28 cellular contexts compared by ENCODE assay signal in the genomic region with DNA sequence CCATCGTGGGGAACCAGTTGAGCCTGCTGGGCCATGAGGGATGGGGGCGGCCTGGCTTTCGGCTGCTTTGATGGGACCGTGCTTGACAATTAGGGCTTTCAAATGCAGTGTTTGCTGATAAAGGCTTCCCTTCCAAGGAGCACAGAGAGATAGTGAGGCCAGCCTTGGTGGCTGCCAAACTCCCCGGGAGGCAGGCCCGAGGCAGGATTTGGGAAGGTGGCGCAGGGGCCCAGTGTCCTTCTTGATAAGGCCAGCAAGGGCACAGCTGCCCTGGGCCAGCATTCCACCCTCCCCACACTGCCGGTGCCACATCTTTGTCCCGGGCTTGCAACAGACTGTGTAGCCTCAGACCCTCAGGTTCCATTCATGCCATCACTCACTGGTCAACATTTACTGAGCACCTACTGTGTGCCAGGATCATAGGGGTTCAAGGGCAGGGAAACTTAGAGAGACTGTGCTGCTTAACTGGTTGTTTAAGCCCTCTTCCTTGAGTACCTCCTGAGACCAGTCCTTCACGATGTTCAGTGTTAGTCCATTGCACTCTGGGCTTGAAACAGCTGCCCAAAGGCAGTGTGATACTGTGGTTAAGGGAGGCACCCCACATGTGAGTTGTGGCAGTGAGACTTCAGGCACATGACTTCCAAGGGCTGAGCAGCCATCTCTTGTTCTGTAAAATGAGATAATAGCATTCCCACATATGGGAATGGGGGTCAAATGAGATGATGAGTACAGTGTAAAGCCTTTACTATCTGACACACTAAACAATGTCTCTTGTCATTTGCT.
A peak's percentile ranks its signal among the peaks of the same experiment; 100 is the strongest.
DNase-seq lines count a peak whose midpoint lies in the region; ATAC-seq and TF ChIP-seq lines count a peak whose summit lies in the region.
"Had no signal": no experiment of that assay in that cellular context is flagged by ENCODE, and none has a peak within 500 bp of the region (broad histone marks: within the 10 kb centered on the region; RNA-seq: fewer than 3 reads in every experiment).

No MANE protein-coding gene starts in this region.

- POLR2A ChIA-PET in WTC11 (lab: Charles Lee) = no interaction called here

- no peaks in the 10 kb centered on the region for H3K27me3 ChIP-seq in stomach
- no peaks in the 10 kb centered on the region for H3K27me3 ChIP-seq in body of pancreas
- H3K27me3 ChIP-seq: BLaER1 treated with 17β-estradiol and CSF1 and Interleukin-3, amounts not matched to agents 10 nM and 100 nM; MG63; right lobe of liver; uterus had no signal

- TF ChIP-seq CTCF in WTC11 (IDR thresholded peaks at IDR 0.05) = no peak
- no peak for TF ChIP-seq CTCF in stomach (IDR thresholded peaks at IDR 0.05)
- TF ChIP-seq CTCF in body of pancreas (IDR thresholded peaks at IDR 0.05) = no peak

- H3K36me3 ChIP-seq in stomach = no peaks in the 10 kb centered on the region
- no peaks in the 10 kb centered on the region for H3K36me3 ChIP-seq in body of pancreas (replicated peaks in 1 of 2; ENCODE audit: insufficient read depth in 1 of 2, low read depth in 2 of 2)
- H3K36me3 ChIP-seq: BLaER1 treated with 17β-estradiol and CSF1 and Interleukin-3, amounts not matched to agents 10 nM and 100 nM; lower lobe of right lung; MG63; right lobe of liver; suprapubic skin; uterus had no signal

- intact Hi-C loops in left colon (cut with DNase I, micrococcal nuclease) (no loop called here), stomach (cut with DNase I; ENCODE audit: low total_unique reads) (no loop called here), body of pancreas (cut with DNase I) (no loop called here)

- H3K9me3 ChIP-seq in stomach = no peaks in the 10 kb centered on the region
- no peaks in the 10 kb centered on the region for H3K9me3 ChIP-seq in body of pancreas
- H3K9me3 ChIP-seq: lower lobe of right lung, MG63, mucosa of descending colon, right lobe of liver, suprapubic skin, uterus had no signal

- H3K4me3 Mint-ChIP-seq in WTC11 = no peak overlapping the region
- H3K4me3 Mint-ChIP-seq: nephron progenitor cell had no signal

- H3K27ac ChIP-seq in stomach = no peak overlapping the region
- H3K27ac ChIP-seq in body of pancreas = no peak overlapping the region
- H3K27ac ChIP-seq: BLaER1 treated with 17β-estradiol and CSF1 and Interleukin-3, amounts not matched to agents 10 nM and 100 nM; lower lobe of right lung; right lobe of liver; suprapubic skin had no signal

- ATAC-seq in WTC11 = peak; percentile 60
- ATAC-seq in left colon = peak; percentile 17
- no peak for ATAC-seq in body of pancreas
- no peak for ATAC-seq in stimulated activated naive CD8-positive, alpha-beta T cell treated with anti-CD3 and anti-CD28 coated beads, Interleukin-15, Interleukin-2, amounts not matched to agents 100 U/mL and 50 U/mL, for 24 hours
- ATAC-seq: lower lobe of right lung, mucosa of descending colon, right lobe of liver had no signal

- H3K27ac Mint-ChIP-seq in WTC11 = no peak overlapping the region; the same call in 1 of the 2 replicates
- H3K27ac Mint-ChIP-seq: nephron progenitor cell had no signal

- no peak for TF ChIP-seq POLR2A in stomach (IDR thresholded peaks at IDR 0.05)
- no peak for TF ChIP-seq POLR2A in body of pancreas (IDR thresholded peaks at IDR 0.05)

- WGBS in stomach, 5 donors = 37 to 65% (median 47%) methylated on average over 10 of the region's 10 CpGs
- 65 to 66% methylated on average over 4 to 10 of the region's 10 CpGs for WGBS in body of pancreas, 2 donors

- no peak overlapping the region for H3K4me3 ChIP-seq in stomach
- no peak overlapping the region for H3K4me3 ChIP-seq in body of pancreas
- H3K4me3 ChIP-seq: BLaER1 treated with 17β-estradiol and CSF1 and Interleukin-3, amounts not matched to agents 10 nM and 100 nM; lower lobe of right lung; MG63; mucosa of descending colon; right lobe of liver; suprapubic skin; uterus had no signal

- H3K4me1 Mint-ChIP-seq in WTC11 = peaks cover 24% of the 10 kb centered on the region

- CTCF ChIA-PET in WTC11 (lab: Charles Lee) = interaction anchor here (0.6 to 1.5 kb wide), 5 partner anchors 8 to 60 kb away, joined by 3 to 13 read pairs (median 3); no protein-coding TSS in a partner anchor

- TF ChIP-seq EP300 in stomach (IDR thresholded peaks at IDR 0.05) = no peak

- H3K36me3 Mint-ChIP-seq in WTC11 = no peaks in the 10 kb centered on the region

- DNase-seq in WTC11 (ENCODE audit: low spot score) = no peak
- peak; percentile 24 for DNase-seq in foreskin melanocyte
- no peak for DNase-seq in left colon
- peak; percentile 38 for DNase-seq in stomach
- no peak for DNase-seq in NCI-H1048 (lab: John Stamatoyannopoulos, UW)
- no peak for DNase-seq in body of pancreas
- no peak for DNase-seq in NCI-H2107 (lab: John Stamatoyannopoulos, UW)
- no peak for DNase-seq in stimulated activated naive CD8-positive, alpha-beta T cell treated with anti-CD3 and anti-CD28 coated beads, Interleukin-15, Interleukin-2, amounts not matched to agents 100 U/mL and 50 U/mL, for 24 hours
- DNase-seq: activated CD4-positive, alpha-beta T cell treated with anti-CD3 and anti-CD28 coated beads for 48 hours; activated naive CD4-positive, alpha-beta T cell treated with Interleukin-2 at 50 U/mL for 16 hours; activated T-cell treated with anti-CD3 and anti-CD28 coated beads, Interleukin-2, amount 50 U/mL, for 48 hours; central memory CD4-positive, alpha-beta T cell; GDM1; HCEC 1CT; lower lobe of right lung; MG63; mucosa of descending colon; NCI-H2029; NCI-H2227 treated with DMSO at 0.1 percent for 48 hours; NCI-H69; nephron progenitor cell; posterior cingulate gyrus; right lobe of liver; stimulated activated CD4-positive, alpha-beta T cell treated with anti-CD3 and anti-CD28 coated beads, Interleukin-12 subunit alpha, Interleukin-12 subunit beta, amount 100 ng/mL, for 4 hours; stimulated activated CD4-positive, alpha-beta T cell treated with anti-CD3 and anti-CD28 coated beads, Interleukin-4, amount 100 ng/mL, for 1 hour; uterus had no signal

- no peaks in the 10 kb centered on the region; the same call in 1 of the 2 replicates for H3K27me3 Mint-ChIP-seq in WTC11 (ENCODE audit: low read depth)

- H3K4me1 ChIP-seq in stomach = no peaks in the 10 kb centered on the region
- no peaks in the 10 kb centered on the region for H3K4me1 ChIP-seq in body of pancreas
- H3K4me1 ChIP-seq: lower lobe of right lung, right lobe of liver, suprapubic skin, uterus had no signal

- H3K9me3 Mint-ChIP-seq in WTC11 = no peaks in the 10 kb centered on the region
- H3K9me3 Mint-ChIP-seq: nephron progenitor cell had no signal

TF ChIP-seq in WTC11, 78 proteins besides CTCF, POLR2A, EP300 and RAD21:
- TF ChIP-seq, protein P1, sequence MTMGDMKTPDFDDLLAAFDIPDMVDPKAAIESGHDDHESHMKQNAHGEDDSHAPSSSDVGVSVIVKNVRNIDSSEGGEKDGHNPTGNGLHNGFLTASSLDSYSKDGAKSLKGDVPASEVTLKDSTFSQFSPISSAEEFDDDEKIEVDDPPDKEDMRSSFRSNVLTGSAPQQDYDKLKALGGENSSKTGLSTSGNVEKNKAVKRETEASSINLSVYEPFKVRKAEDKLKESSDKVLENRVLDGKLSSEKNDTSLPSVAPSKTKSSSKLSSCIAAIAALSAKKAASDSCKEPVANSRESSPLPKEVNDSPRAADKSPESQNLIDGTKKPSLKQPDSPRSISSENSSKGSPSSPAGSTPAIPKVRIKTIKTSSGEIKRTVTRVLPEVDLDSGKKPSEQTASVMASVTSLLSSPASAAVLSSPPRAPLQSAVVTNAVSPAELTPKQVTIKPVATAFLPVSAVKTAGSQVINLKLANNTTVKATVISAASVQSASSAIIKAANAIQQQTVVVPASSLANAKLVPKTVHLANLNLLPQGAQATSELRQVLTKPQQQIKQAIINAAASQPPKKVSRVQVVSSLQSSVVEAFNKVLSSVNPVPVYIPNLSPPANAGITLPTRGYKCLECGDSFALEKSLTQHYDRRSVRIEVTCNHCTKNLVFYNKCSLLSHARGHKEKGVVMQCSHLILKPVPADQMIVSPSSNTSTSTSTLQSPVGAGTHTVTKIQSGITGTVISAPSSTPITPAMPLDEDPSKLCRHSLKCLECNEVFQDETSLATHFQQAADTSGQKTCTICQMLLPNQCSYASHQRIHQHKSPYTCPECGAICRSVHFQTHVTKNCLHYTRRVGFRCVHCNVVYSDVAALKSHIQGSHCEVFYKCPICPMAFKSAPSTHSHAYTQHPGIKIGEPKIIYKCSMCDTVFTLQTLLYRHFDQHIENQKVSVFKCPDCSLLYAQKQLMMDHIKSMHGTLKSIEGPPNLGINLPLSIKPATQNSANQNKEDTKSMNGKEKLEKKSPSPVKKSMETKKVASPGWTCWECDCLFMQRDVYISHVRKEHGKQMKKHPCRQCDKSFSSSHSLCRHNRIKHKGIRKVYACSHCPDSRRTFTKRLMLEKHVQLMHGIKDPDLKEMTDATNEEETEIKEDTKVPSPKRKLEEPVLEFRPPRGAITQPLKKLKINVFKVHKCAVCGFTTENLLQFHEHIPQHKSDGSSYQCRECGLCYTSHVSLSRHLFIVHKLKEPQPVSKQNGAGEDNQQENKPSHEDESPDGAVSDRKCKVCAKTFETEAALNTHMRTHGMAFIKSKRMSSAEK (CRISPR knock-in tag; IDR thresholded peaks at IDR 0.05; ENCODE audit: borderline replicate concordance) = no peak

Comparison
In these comparisons a context has a peak if more than half of its experiments do, and no peak if none do; other contexts are left out.
1. ATAC-seq: peak in WTC11 (single experiment) and left colon (single experiment); none in body of pancreas (single experiment) and stimulated activated naive CD8-positive, alpha-beta T cell treated with anti-CD3 and anti-CD28 coated beads, Interleukin-15, Interleukin-2, amounts not matched to agents 100 U/mL and 50 U/mL, for 24 hours (single experiment).
2. DNase-seq: peak in foreskin melanocyte (single experiment) and stomach (single experiment); none in WTC11 (single experiment), left colon (0 of 2), NCI-H1048 (single experiment), body of pancreas (0 of 4), NCI-H2107 (single experiment) and stimulated activated naive CD8-positive, alpha-beta T cell treated with anti-CD3 and anti-CD28 coated beads, Interleukin-15, Interleukin-2, amounts not matched to agents 100 U/mL and 50 U/mL, for 24 hours (single experiment).